Comparison of ENCODE assay signal across 1 cellular context in the genomic region with DNA sequence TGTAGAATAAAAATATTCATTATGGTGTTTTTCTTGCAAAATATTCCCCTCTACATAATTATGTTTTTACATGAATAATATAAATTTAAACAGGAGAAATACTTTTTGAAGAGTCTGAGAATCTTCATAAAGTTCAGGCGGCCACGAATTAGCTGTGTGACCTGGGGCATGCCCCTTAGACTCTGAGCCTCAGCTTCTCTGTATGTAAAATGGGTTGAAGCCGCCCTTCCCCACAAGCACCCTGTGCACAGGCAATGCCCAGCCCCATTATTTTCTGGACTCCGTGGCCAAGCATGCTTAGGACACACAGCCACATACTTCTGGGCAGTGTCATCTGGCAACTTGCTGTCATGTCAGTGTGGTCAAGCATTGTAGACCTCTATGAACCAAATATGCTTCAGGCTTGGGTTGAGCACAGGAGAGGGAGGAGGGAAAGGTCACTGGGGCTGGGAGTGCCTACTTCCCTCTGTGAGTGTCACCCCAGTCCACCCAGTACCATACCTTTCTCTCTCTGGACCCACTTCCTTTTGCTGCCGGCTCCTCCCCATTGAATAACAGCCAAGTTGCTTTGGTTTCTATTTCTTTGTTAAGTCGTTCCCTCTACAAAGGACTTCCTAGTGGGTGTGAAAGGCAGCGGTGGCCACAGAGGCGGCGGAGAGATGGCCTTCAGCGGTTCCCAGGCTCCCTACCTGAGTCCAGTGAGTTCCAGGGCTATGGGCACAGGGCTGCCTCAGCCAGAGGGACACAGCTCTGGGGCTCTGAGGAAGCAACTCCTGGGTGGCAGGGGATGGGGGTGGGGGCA.
TF ChIP-seq lines count a peak whose summit lies in the region.

LGALS9 (plus strand) TSS at position 582 of the 802 bp plus-strand sequence; CDS start at position 660, 78 bp downstream.

TF ChIP-seq in K562, 482 proteins besides CTCF, POLR2A, EP300 and RAD21 (continued from another document):
- no peak for TF ChIP-seq HINFP (tag; conservative IDR thresholded peaks at IDR 0.05; ENCODE audit: low read depth)
- TF ChIP-seq NR2C2 (CRISPR knock-in tag; IDR thresholded peaks at IDR 0.05) = no peak
- TF ChIP-seq NR2C2 (tag; IDR thresholded peaks at IDR 0.05) = 0 out of 2 replicates have a peak, but pooled peaks have one; percentile 22
- TF ChIP-seq, protein P1, sequence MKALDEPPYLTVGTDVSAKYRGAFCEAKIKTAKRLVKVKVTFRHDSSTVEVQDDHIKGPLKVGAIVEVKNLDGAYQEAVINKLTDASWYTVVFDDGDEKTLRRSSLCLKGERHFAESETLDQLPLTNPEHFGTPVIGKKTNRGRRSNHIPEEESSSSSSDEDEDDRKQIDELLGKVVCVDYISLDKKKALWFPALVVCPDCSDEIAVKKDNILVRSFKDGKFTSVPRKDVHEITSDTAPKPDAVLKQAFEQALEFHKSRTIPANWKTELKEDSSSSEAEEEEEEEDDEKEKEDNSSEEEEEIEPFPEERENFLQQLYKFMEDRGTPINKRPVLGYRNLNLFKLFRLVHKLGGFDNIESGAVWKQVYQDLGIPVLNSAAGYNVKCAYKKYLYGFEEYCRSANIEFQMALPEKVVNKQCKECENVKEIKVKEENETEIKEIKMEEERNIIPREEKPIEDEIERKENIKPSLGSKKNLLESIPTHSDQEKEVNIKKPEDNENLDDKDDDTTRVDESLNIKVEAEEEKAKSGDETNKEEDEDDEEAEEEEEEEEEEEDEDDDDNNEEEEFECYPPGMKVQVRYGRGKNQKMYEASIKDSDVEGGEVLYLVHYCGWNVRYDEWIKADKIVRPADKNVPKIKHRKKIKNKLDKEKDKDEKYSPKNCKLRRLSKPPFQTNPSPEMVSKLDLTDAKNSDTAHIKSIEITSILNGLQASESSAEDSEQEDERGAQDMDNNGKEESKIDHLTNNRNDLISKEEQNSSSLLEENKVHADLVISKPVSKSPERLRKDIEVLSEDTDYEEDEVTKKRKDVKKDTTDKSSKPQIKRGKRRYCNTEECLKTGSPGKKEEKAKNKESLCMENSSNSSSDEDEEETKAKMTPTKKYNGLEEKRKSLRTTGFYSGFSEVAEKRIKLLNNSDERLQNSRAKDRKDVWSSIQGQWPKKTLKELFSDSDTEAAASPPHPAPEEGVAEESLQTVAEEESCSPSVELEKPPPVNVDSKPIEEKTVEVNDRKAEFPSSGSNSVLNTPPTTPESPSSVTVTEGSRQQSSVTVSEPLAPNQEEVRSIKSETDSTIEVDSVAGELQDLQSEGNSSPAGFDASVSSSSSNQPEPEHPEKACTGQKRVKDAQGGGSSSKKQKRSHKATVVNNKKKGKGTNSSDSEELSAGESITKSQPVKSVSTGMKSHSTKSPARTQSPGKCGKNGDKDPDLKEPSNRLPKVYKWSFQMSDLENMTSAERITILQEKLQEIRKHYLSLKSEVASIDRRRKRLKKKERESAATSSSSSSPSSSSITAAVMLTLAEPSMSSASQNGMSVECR (CRISPR knock-in tag; IDR thresholded peaks at IDR 0.05) = no peak
TF ChIP-seq in K562: peak in this region for 3.
